In genomic region chr4:169246957-169247396, GRCh38 we compare ENCODE assay signal across 1 cellular context.
TF ChIP-seq lines count a peak whose summit lies in the region.

No MANE protein-coding gene starts in this region.

TF ChIP-seq in A549, 52 proteins besides CTCF, POLR2A, EP300 and RAD21 (continued from another document):
- no peak for TF ChIP-seq BCL3 (IDR thresholded peaks at IDR 0.05)
